In the genomic region with DNA sequence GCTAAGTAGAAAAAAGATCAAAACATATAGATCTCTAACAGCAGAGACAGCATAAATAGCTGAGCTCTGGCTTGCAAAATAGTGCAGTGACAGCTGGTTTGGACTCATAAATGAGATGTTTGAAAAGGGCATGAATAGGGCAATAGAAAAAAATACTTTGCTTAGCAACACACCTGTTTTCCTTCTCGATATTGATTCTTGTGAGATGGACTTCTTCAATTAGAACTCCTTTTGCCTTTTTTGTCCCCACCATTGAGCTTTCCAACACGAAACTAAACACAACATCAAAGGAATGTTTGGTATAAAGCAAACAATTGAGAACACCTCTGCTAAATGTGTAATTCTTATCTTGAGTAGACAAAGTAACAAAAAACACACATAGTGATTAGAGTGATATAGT, we compare ENCODE assay signal across 28 cellular contexts.
"Had no signal": no experiment of that assay in that cellular context is flagged by ENCODE, and none has a peak within 500 bp of the region (broad histone marks: within the 10 kb centered on the region; RNA-seq: fewer than 3 reads in every experiment).

No MANE protein-coding gene starts in this region.

- H3K9ac ChIP-seq: parathyroid adenoma had no signal

- H3K9me3 ChIP-seq: colonic mucosa, gastrocnemius medialis, neutrophil, prostate gland, right atrium auricular region, stomach, thyroid gland, vagina had no signal

- H3K27me3 Mint-ChIP-seq: dendritic cell treated with granulocyte-macrophage colony-stimulating factor and Interleukin-4, amounts not matched to agents 40 ng/mL and 50 ng/mL, for 4 days; memory B cell; naive thymus-derived CD8-positive, alpha-beta T cell had no signal

- ATAC-seq: esophagus mucosa; gastrocnemius medialis; left lobe of liver; naive thymus-derived CD8-positive, alpha-beta T cell; sciatic nerve; stimulated activated effector memory CD8-positive, alpha-beta T cell treated with anti-CD3 and anti-CD28 coated beads, Interleukin-12 subunit alpha, Interleukin-12 subunit beta, amount 100 ng/mL, for 72 hours had no signal

- H3K4me3 Mint-ChIP-seq: dendritic cell treated with granulocyte-macrophage colony-stimulating factor and Interleukin-4, amounts not matched to agents 40 ng/mL and 50 ng/mL, for 4 days; endodermal cell; memory B cell; naive thymus-derived CD8-positive, alpha-beta T cell; neural crest cell; stimulated activated effector memory CD8-positive, alpha-beta T cell treated with anti-CD3 and anti-CD28 coated beads, Interleukin-12 subunit alpha, Interleukin-12 subunit beta, amount 100 ng/mL, for 72 hours had no signal

- H2AFZ ChIP-seq: parathyroid adenoma had no signal

- H3K27ac ChIP-seq: colonic mucosa, epithelial cell of prostate, gastrocnemius medialis, neutrophil, parathyroid adenoma, prostate gland, right atrium auricular region, stomach, thyroid gland, vagina had no signal

- H3K79me2 ChIP-seq: parathyroid adenoma had no signal

- H3K4me1 ChIP-seq: colonic mucosa, gastrocnemius medialis, parathyroid adenoma, prostate gland, right atrium auricular region, thyroid gland, vagina had no signal

- H3K36me3 ChIP-seq: colonic mucosa, gastrocnemius medialis, neutrophil, prostate gland, right atrium auricular region, stomach, thyroid gland, vagina had no signal

- H3K9me3 Mint-ChIP-seq: endodermal cell, neural crest cell had no signal

- H3K4me3 ChIP-seq: colonic mucosa, gastrocnemius medialis, lung, prostate gland, right atrium auricular region, stomach, thyroid gland, vagina had no signal

- H3K4me1 Mint-ChIP-seq: endodermal cell; memory B cell; naive thymus-derived CD8-positive, alpha-beta T cell; neural crest cell; stimulated activated effector memory CD8-positive, alpha-beta T cell treated with anti-CD3 and anti-CD28 coated beads, Interleukin-12 subunit alpha, Interleukin-12 subunit beta, amount 100 ng/mL, for 72 hours had no signal

- DNase-seq: colonic mucosa; effector CD8-positive, alpha-beta T cell; endodermal cell; foreskin fibroblast; gastrocnemius medialis; head of caudate nucleus; kidney; naive thymus-derived CD8-positive, alpha-beta T cell; stimulated activated CD4-positive, alpha-beta T cell treated with anti-CD3 and anti-CD28 coated beads, Interleukin-2, amount 100 ng/mL, for 24 hours; stimulated activated CD4-positive, alpha-beta T cell treated with anti-CD3 and anti-CD28 coated beads, Interleukin-4, amount 100 ng/mL, for 24 hours; stimulated activated naive CD4-positive, alpha-beta T cell treated with Interleukin-2 at 50 U/mL for 16 hours; stomach; thyroid gland; trophoblast cell had no signal

- H3K36me3 Mint-ChIP-seq: memory B cell; stimulated activated effector memory CD8-positive, alpha-beta T cell treated with anti-CD3 and anti-CD28 coated beads, Interleukin-12 subunit alpha, Interleukin-12 subunit beta, amount 100 ng/mL, for 72 hours had no signal

- H3K27ac Mint-ChIP-seq: dendritic cell treated with granulocyte-macrophage colony-stimulating factor and Interleukin-4, amounts not matched to agents 40 ng/mL and 50 ng/mL, for 4 days; endodermal cell; memory B cell; naive thymus-derived CD8-positive, alpha-beta T cell; stimulated activated effector memory CD8-positive, alpha-beta T cell treated with anti-CD3 and anti-CD28 coated beads, Interleukin-12 subunit alpha, Interleukin-12 subunit beta, amount 100 ng/mL, for 72 hours had no signal

- H3K27me3 ChIP-seq: colonic mucosa, gastrocnemius medialis, neutrophil, right atrium auricular region, stomach, thyroid gland, vagina had no signal
